1 cellular context compared by ENCODE assay signal in genomic region chrX:48897157-48897620, GRCh38.
TF ChIP-seq lines count a peak whose summit lies in the region.

No MANE protein-coding gene starts in this region.

TF ChIP-seq in K562, 482 proteins besides CTCF, POLR2A, EP300 and RAD21 (continues in another document):
- TF ChIP-seq AFF1 (IDR thresholded peaks at IDR 0.05; ENCODE audit: low read depth in 1 of 2, partially characterized antibody in 2 of 2), result peak in 1 of 2 experiments; percentile 43
- TF ChIP-seq CBX3 (IDR thresholded peaks at IDR 0.05; ENCODE audit: borderline replicate concordance in 1 of 2, low read length in 2 of 2), result no peak
- TF ChIP-seq SP1 (CRISPR knock-in tag; IDR thresholded peaks at IDR 0.05), result peak; percentile 10; the same call in 1 of the 2 replicates
- TF ChIP-seq STAT6 (CRISPR knock-in tag; IDR thresholded peaks at IDR 0.05), result 0 out of 2 replicates have a peak, but pooled peaks have one; percentile 69
- peak; percentile 78 for TF ChIP-seq CREB1 (IDR thresholded peaks at IDR 0.05)
- no peak for TF ChIP-seq CREB1 (CRISPR knock-in tag; IDR thresholded peaks at IDR 0.05)
- no peak for TF ChIP-seq TRIM24 (IDR thresholded peaks at IDR 0.05)
- TF ChIP-seq HMBOX1 (IDR thresholded peaks at IDR 0.05), result 0 out of 2 replicates have a peak, but pooled peaks have one; percentile 32
- peak; percentile 71 for TF ChIP-seq ETV5 (CRISPR knock-in tag; IDR thresholded peaks at IDR 0.05; ENCODE audit: low read depth)
- TF ChIP-seq POLR2AphosphoS2 (IDR thresholded peaks at IDR 0.05; ENCODE audit: low read length), result no peak
- TF ChIP-seq HNRNPK (IDR thresholded peaks at IDR 0.05; ENCODE audit: low read depth, low read length, poor library complexity, severe bottlenecking), result no peak
- TF ChIP-seq EP400 (IDR thresholded peaks at IDR 0.05), result 0 out of 2 replicates have a peak, but pooled peaks have one; percentile 72
- peak in 1 of 2 experiments; percentile 16; a peak in 1 of 4 replicates for TF ChIP-seq TBL1XR1 (IDR thresholded peaks at IDR 0.05; ENCODE audit: low read length in 2 of 2)
- peak; percentile 66 for TF ChIP-seq GABPB1 (CRISPR knock-in tag; IDR thresholded peaks at IDR 0.05)
- TF ChIP-seq ZNF766 (CRISPR knock-in tag; conservative IDR thresholded peaks at IDR 0.05), result 0 out of 2 replicates have a peak, but pooled peaks have one; percentile 28
- TF ChIP-seq FOXK2 (conservative IDR thresholded peaks at IDR 0.05 in 1 of 2, IDR thresholded peaks at IDR 0.05 in 1 of 2; ENCODE audit: low read depth in 2 of 2), result peak in 1 of 2 experiments; percentile 97; a peak in 2 of 4 replicates
- no peak for TF ChIP-seq HINFP (tag; conservative IDR thresholded peaks at IDR 0.05; ENCODE audit: low read depth)
- no peak for TF ChIP-seq ZNF740 (CRISPR knock-in tag; IDR thresholded peaks at IDR 0.05)
- peak in 1 of 2 experiments; percentile 16; a peak in 1 of 4 replicates for TF ChIP-seq ZNF740 (tag; IDR thresholded peaks at IDR 0.05)
- peak; percentile 76; the same call in 1 of the 2 replicates for TF ChIP-seq SREBF1 (IDR thresholded peaks at IDR 0.05; ENCODE audit: borderline replicate concordance, low read depth, low read length)
- TF ChIP-seq SUPT5H (IDR thresholded peaks at IDR 0.05), result no peak
- TF ChIP-seq ESRRA (IDR thresholded peaks at IDR 0.05; ENCODE audit: borderline replicate concordance, low read depth), result no peak
- peak; percentile 27; the same call in 1 of the 2 replicates for TF ChIP-seq TAF7 (tag; IDR thresholded peaks at IDR 0.05)
- TF ChIP-seq JUND (IDR thresholded peaks at IDR 0.05; ENCODE audit: borderline replicate concordance, low read depth, low read length), result peak; percentile 85
- no peak for TF ChIP-seq JUND (tag; IDR thresholded peaks at IDR 0.05; ENCODE audit: borderline replicate concordance, low read depth, low read length)
- TF ChIP-seq FIP1L1 (IDR thresholded peaks at IDR 0.05; ENCODE audit: low read depth, low read length, poor library complexity, severe bottlenecking), result peak; percentile 48
- peak; percentile 99 for TF ChIP-seq PRDM10 (IDR thresholded peaks at IDR 0.05; ENCODE audit: partially characterized antibody)
- no peak for TF ChIP-seq RBM17 (IDR thresholded peaks at IDR 0.05; ENCODE audit: borderline replicate concordance, low read depth, low read length)
- peak; percentile 17; the same call in 1 of the 2 replicates for TF ChIP-seq VEZF1 (CRISPR knock-in tag; IDR thresholded peaks at IDR 0.05)
- peak; percentile 47; the same call in 1 of the 2 replicates for TF ChIP-seq BRD4 (IDR thresholded peaks at IDR 0.05)
- no peak for TF ChIP-seq CEBPB (tag; IDR thresholded peaks at IDR 0.05)
- no peak for TF ChIP-seq SNAPC5 (CRISPR knock-in tag; IDR thresholded peaks at IDR 0.05)
- TF ChIP-seq ARID3B (CRISPR knock-in tag; IDR thresholded peaks at IDR 0.05; ENCODE audit: borderline replicate concordance), result no peak
- TF ChIP-seq ZNF395 (CRISPR knock-in tag; IDR thresholded peaks at IDR 0.05), result 0 out of 2 replicates have a peak, but pooled peaks have one; percentile 62
- TF ChIP-seq ZEB2 (IDR thresholded peaks at IDR 0.05), result 0 out of 2 replicates have a peak, but pooled peaks have one; percentile 23
- TF ChIP-seq HIVEP1 (CRISPR knock-in tag; IDR thresholded peaks at IDR 0.05), result no peak
- peak in 1 of 2 experiments; percentile 59; a peak in 2 of 4 replicates for TF ChIP-seq HDAC1 (IDR thresholded peaks at IDR 0.05)
- TF ChIP-seq CREB3 (tag; conservative IDR thresholded peaks at IDR 0.05; ENCODE audit: low read depth), result no peak
